ENCODE assay signal across 9 cellular contexts in the genomic region with DNA sequence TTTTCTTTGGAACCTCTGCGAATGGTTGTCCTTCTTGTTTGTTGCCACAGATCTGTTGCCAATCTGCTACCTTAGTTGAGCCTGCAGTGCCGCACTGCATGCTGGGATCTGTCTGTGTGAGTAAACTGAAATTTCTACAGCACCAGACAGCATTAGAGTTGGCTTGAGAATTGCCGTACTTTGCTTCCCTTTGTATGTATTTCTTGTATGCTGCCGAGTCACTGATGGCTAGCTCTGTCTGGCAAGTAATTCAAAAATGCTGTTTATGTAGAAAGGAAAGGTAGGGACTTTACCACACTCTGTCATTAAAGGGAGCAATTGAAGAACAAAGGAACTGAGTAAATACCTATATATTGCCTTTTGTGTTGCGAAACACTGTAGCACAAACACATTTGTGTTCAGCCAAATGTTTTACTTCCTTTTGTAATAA.
DNase-seq lines count a peak whose midpoint lies in the region; ATAC-seq, FAIRE-seq and TF ChIP-seq lines count a peak whose summit lies in the region.
"Had no signal": no experiment of that assay in that cellular context is flagged by ENCODE, and none has a peak within 500 bp of the region (broad histone marks: within the 10 kb centered on the region; RNA-seq: fewer than 3 reads in every experiment).

No MANE protein-coding gene starts in this region.

- H3K4me2 ChIP-seq in A549, result peak overlapping the region; percentile 96

- no peak overlapping the region for H3K27ac Mint-ChIP-seq in stimulated activated effector memory CD8-positive, alpha-beta T cell treated with anti-CD3 and anti-CD28 coated beads, Interleukin-12 subunit alpha, Interleukin-12 subunit beta, amount 100 ng/mL, for 72 hours
- no peak overlapping the region for H3K27ac Mint-ChIP-seq in activated naive CD4-positive, alpha-beta T cell treated with anti-CD3 and anti-CD28 coated beads, Interleukin-2, amount 10 ng/mL, durations not matched to agents 7 days and 5 days
- H3K27ac Mint-ChIP-seq: memory B cell had no signal

- peaks cover 33% of the 10 kb centered on the region for H3K4me1 ChIP-seq in A549

- 4% methylated on average over 5 of the region's 5 CpGs for WGBS in A549 (ENCODE audit: missing lambda C conversion rate)

- peak overlapping the region; percentile 77 to 81 for H3K27ac ChIP-seq in A549

- TF ChIP-seq POLR2A in A549 (IDR thresholded peaks at IDR 0.05; ENCODE audit: low read length), result no peak

- no peaks in the 10 kb centered on the region for H3K27me3 Mint-ChIP-seq in activated naive CD4-positive, alpha-beta T cell treated with anti-CD3 and anti-CD28 coated beads, Interleukin-2, amount 10 ng/mL, durations not matched to agents 7 days and 5 days
- H3K27me3 Mint-ChIP-seq: memory B cell had no signal

- TF ChIP-seq CTCF in A549 (IDR thresholded peaks at IDR 0.05), result no peak

- peaks cover under 1% of the 10 kb centered on the region for H3K9me3 Mint-ChIP-seq in stimulated activated effector memory CD8-positive, alpha-beta T cell treated with anti-CD3 and anti-CD28 coated beads, Interleukin-12 subunit alpha, Interleukin-12 subunit beta, amount 100 ng/mL, for 72 hours
- peaks cover 3% of the 10 kb centered on the region for H3K9me3 Mint-ChIP-seq in activated naive CD4-positive, alpha-beta T cell treated with anti-CD3 and anti-CD28 coated beads, Interleukin-2, amount 10 ng/mL, durations not matched to agents 7 days and 5 days

- no peak overlapping the region for H3K4me3 Mint-ChIP-seq in stimulated activated effector memory CD8-positive, alpha-beta T cell treated with anti-CD3 and anti-CD28 coated beads, Interleukin-12 subunit alpha, Interleukin-12 subunit beta, amount 100 ng/mL, for 72 hours
- H3K4me3 Mint-ChIP-seq in activated naive CD4-positive, alpha-beta T cell treated with anti-CD3 and anti-CD28 coated beads, Interleukin-2, amount 10 ng/mL, durations not matched to agents 7 days and 5 days, result no peak overlapping the region
- H3K4me3 Mint-ChIP-seq: memory B cell had no signal

- peak; percentile 29 to 84 for DNase-seq in A549 (ENCODE audit: low read depth in 1 of 2, low spot score in 1 of 2)
- DNase-seq in NCI-H1417 (lab: John Stamatoyannopoulos, UW), result peak in 2 of 3 experiments; percentile 78 to 86
- peak; percentile 18 to 92 for DNase-seq in cerebellar nuclear complex (lab: John Stamatoyannopoulos, UW)
- DNase-seq in medulla oblongata (ENCODE audit: extremely low spot score), result peak; percentile 83
- no peak for DNase-seq in stimulated activated effector memory CD8-positive, alpha-beta T cell treated with anti-CD3 and anti-CD28 coated beads, Interleukin-12 subunit alpha, Interleukin-12 subunit beta, amount 100 ng/mL, for 72 hours (ENCODE audit: low spot score in 2 of 2)
- no peak for DNase-seq in NCI-H146 (lab: John Stamatoyannopoulos, UW)
- no peak for DNase-seq in activated naive CD4-positive, alpha-beta T cell treated with anti-CD3 and anti-CD28 coated beads, Interleukin-2, amount 10 ng/mL, durations not matched to agents 7 days and 5 days

- no peaks in the 10 kb centered on the region for H3K4me1 Mint-ChIP-seq in stimulated activated effector memory CD8-positive, alpha-beta T cell treated with anti-CD3 and anti-CD28 coated beads, Interleukin-12 subunit alpha, Interleukin-12 subunit beta, amount 100 ng/mL, for 72 hours
- no peaks in the 10 kb centered on the region for H3K4me1 Mint-ChIP-seq in activated naive CD4-positive, alpha-beta T cell treated with anti-CD3 and anti-CD28 coated beads, Interleukin-2, amount 10 ng/mL, durations not matched to agents 7 days and 5 days
- H3K4me1 Mint-ChIP-seq: memory B cell had no signal

- CTCF ChIA-PET in A549 (lab: Yijun Ruan, JAX), result no interaction called here
- CTCF ChIA-PET in activated naive CD4-positive, alpha-beta T cell treated with anti-CD3 and anti-CD28 coated beads, Interleukin-2, amount 10 ng/mL, durations not matched to agents 7 days and 5 days (lab: Charles Lee), result no interaction called here

- no peak for TF ChIP-seq EP300 in A549 (IDR thresholded peaks at IDR 0.05)

- peak overlapping the region; percentile 52 for H3K4me3 ChIP-seq in A549

- H3K9me3 ChIP-seq in A549, result no peaks in the 10 kb centered on the region

- FAIRE-seq in A549 (lab: Jason Lieb, UNC), result peak; percentile 28

- POLR2A ChIA-PET in A549 (lab: Yijun Ruan, JAX), result no interaction called here

- H3K36me3 Mint-ChIP-seq in stimulated activated effector memory CD8-positive, alpha-beta T cell treated with anti-CD3 and anti-CD28 coated beads, Interleukin-12 subunit alpha, Interleukin-12 subunit beta, amount 100 ng/mL, for 72 hours, result no peaks in the 10 kb centered on the region
- no peaks in the 10 kb centered on the region for H3K36me3 Mint-ChIP-seq in activated naive CD4-positive, alpha-beta T cell treated with anti-CD3 and anti-CD28 coated beads, Interleukin-2, amount 10 ng/mL, durations not matched to agents 7 days and 5 days
- H3K36me3 Mint-ChIP-seq: memory B cell had no signal

- TF ChIP-seq RAD21 in A549 (conservative IDR thresholded peaks at IDR 0.05 in 1 of 2, IDR thresholded peaks at IDR 0.05 in 1 of 2), result no peak

- peak; percentile 70 to 78 for ATAC-seq in A549
- ATAC-seq in stimulated activated effector memory CD8-positive, alpha-beta T cell treated with anti-CD3 and anti-CD28 coated beads, Interleukin-12 subunit alpha, Interleukin-12 subunit beta, amount 100 ng/mL, for 72 hours, result no peak
- no peak for ATAC-seq in HG02759 (IDR thresholded peaks at IDR 0.05; ENCODE audit: unreplicated experiment)

TF ChIP-seq in A549, 52 proteins besides CTCF, POLR2A, EP300 and RAD21:
- no peak for TF ChIP-seq RCOR1 (IDR thresholded peaks at IDR 0.05; ENCODE audit: low read depth, low read length)
- TF ChIP-seq, protein P1, sequence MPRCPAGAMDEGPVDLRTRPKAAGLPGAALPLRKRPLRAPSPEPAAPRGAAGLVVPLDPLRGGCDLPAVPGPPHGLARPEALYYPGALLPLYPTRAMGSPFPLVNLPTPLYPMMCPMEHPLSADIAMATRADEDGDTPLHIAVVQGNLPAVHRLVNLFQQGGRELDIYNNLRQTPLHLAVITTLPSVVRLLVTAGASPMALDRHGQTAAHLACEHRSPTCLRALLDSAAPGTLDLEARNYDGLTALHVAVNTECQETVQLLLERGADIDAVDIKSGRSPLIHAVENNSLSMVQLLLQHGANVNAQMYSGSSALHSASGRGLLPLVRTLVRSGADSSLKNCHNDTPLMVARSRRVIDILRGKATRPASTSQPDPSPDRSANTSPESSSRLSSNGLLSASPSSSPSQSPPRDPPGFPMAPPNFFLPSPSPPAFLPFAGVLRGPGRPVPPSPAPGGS (IDR thresholded peaks at IDR 0.05), result peak; percentile 26; the same call in 1 of the 3 replicates
- no peak for TF ChIP-seq FOXS1 (CRISPR knock-in tag; IDR thresholded peaks at IDR 0.05)
- TF ChIP-seq RARB (CRISPR knock-in tag; IDR thresholded peaks at IDR 0.05), result no peak
- no peak for TF ChIP-seq PHF8 (IDR thresholded peaks at IDR 0.05; ENCODE audit: borderline replicate concordance, low read depth)
- TF ChIP-seq TP53 (CRISPR knock-in tag; IDR thresholded peaks at IDR 0.05), result no peak
- no peak for TF ChIP-seq CHD2 (IDR thresholded peaks at IDR 0.05; ENCODE audit: low read length, partially characterized antibody)
- TF ChIP-seq SMC3 (IDR thresholded peaks at IDR 0.05), result no peak
- TF ChIP-seq HDAC2 (IDR thresholded peaks at IDR 0.05), result no peak
- TF ChIP-seq FOSB (CRISPR knock-in tag; IDR thresholded peaks at IDR 0.05), result no peak
- TF ChIP-seq, protein P2, sequence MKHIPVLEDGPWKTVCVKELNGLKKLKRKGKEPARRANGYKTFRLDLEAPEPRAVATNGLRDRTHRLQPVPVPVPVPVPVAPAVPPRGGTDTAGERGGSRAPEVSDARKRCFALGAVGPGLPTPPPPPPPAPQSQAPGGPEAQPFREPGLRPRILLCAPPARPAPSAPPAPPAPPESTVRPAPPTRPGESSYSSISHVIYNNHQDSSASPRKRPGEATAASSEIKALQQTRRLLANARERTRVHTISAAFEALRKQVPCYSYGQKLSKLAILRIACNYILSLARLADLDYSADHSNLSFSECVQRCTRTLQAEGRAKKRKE (CRISPR knock-in tag; IDR thresholded peaks at IDR 0.05; ENCODE audit: low read depth), result no peak
- TF ChIP-seq NR3C1 (IDR thresholded peaks at IDR 0.05), result no peak
- peak in 1 of 2 experiments; percentile 52; a peak in 2 of 4 replicates for TF ChIP-seq CEBPB (IDR thresholded peaks at IDR 0.05)

Comparison
In these comparisons a context has a peak if more than half of its experiments do, and no peak if none do; other contexts are left out.
1. ATAC-seq: peak in A549 (2 of 2); none in stimulated activated effector memory CD8-positive, alpha-beta T cell treated with anti-CD3 and anti-CD28 coated beads, Interleukin-12 subunit alpha, Interleukin-12 subunit beta, amount 100 ng/mL, for 72 hours (single experiment) and HG02759 (single experiment).
2. DNase-seq: peak in A549 (2 of 2), NCI-H1417 (2 of 3), cerebellar nuclear complex (2 of 2) and medulla oblongata (single experiment); none in stimulated activated effector memory CD8-positive, alpha-beta T cell treated with anti-CD3 and anti-CD28 coated beads, Interleukin-12 subunit alpha, Interleukin-12 subunit beta, amount 100 ng/mL, for 72 hours (0 of 2), NCI-H146 (single experiment) and activated naive CD4-positive, alpha-beta T cell treated with anti-CD3 and anti-CD28 coated beads, Interleukin-2, amount 10 ng/mL, durations not matched to agents 7 days and 5 days (single experiment).